Comparison of ENCODE assay signal across 8 cellular contexts in the genomic region with DNA sequence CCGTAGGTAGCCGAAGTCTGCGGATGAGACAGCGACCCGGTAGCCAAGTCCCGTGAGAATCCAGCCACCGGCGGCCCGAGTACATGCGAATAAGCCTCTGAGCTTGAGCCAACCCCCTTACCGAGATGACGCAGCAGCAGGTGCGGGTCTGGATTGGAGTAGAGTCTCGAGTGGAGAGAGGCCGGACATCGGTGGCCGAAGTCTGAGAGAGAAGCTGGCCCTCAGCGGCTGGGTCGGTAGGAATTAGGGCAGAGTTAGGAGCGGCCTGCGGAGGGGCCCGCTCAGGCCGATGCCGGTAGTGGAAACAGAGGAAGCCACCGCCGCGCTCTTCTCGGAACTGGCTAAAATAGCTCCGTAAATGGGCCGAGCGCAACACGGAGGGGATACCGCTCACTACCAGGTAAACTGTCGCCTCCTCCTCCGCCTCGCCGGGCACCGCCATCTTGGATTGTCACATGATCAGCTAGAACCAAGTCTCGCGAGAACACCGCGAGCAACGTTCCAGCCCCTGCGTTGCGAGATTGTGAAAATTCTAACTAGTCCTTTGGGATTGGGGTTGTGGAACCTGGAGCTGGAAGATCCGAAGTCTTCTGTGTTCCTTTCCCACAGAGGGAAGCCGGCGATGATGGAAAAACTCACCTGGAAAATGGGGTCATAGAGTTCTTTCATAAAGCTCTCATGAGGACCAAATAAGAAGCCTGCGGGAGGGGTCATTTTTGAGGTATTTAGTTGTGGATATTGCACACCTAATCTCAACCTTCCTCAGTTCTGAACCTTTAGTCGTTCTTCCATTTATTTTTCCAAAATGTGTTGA. TPM values are rescaled to one million over a fixed set of nuclear protein-coding genes. Genes with fewer than 3 reads are reported as not detected.
A peak's percentile ranks its signal among the peaks of the same experiment; 100 is the strongest.
DNase-seq lines count a peak whose midpoint lies in the region; ATAC-seq, FAIRE-seq and TF ChIP-seq lines count a peak whose summit lies in the region.

TSS of gene GPATCH3 (minus strand) at position 467 of the 814 bp plus-strand sequence. CDS start at position 442, 25 bp downstream.

- TF ChIP-seq CTCF in NB4 (IDR thresholded peaks at IDR 0.05; ENCODE audit: low read depth, low read length) = no peak

- peak; percentile 93 for ATAC-seq in SK-N-SH treated with all-trans-retinoic acid at 6 μM for 48 hours

- no peaks in the 10 kb centered on the region for H3K9me3 ChIP-seq in neuronal stem cell (replicated peaks in 1 of 2; ENCODE audit: control insufficient read depth in 2 of 2, insufficient read depth in 1 of 2, low read depth in 1 of 2, low read length in 2 of 2)

- peak within 1 kb of the TSS; percentile 80 for H3K4me3 ChIP-seq in NB4 (ENCODE audit: low read depth, low read length)
- peak within 1 kb of the TSS; percentile 86 to 92 for H3K4me3 ChIP-seq in neuronal stem cell (ENCODE audit: low read length in 2 of 2)

- H3K27ac Mint-ChIP-seq in activated naive CD4-positive, alpha-beta T cell treated with anti-CD3 and anti-CD28 coated beads, Interleukin-2, amount 50 U/mL, for 24 hours = peak within 1 kb of the TSS; percentile 99

- no peak within 1 kb of the TSS for H3K14ac ChIP-seq in neuronal stem cell (ENCODE audit: low read length)

- no peaks in the 10 kb centered on the region for H3K27me3 ChIP-seq in neuronal stem cell (ENCODE audit: control insufficient read depth in 3 of 3, insufficient read depth in 3 of 3, low read depth in 1 of 3, low read length in 3 of 3)

- H2BK5ac ChIP-seq in neuronal stem cell (ENCODE audit: low read length) = no peak within 1 kb of the TSS

- FAIRE-seq in H54 (lab: Jason Lieb, UNC) = peak; percentile 69

- H3K79me1 ChIP-seq in neuronal stem cell (ENCODE audit: low read depth, low read length) = peaks cover 4% of the 10 kb centered on the region

- no peak within 1 kb of the TSS for H4K91ac ChIP-seq in neuronal stem cell (ENCODE audit: low read depth, low read length, poor library complexity)

- peak within 1 kb of the TSS; percentile 84 for H2AFZ ChIP-seq in neuronal stem cell (ENCODE audit: low read length)

- H3K27me3 Mint-ChIP-seq in activated naive CD4-positive, alpha-beta T cell treated with anti-CD3 and anti-CD28 coated beads, Interleukin-2, amount 50 U/mL, for 24 hours = no peaks in the 10 kb centered on the region

- H3K36me3 Mint-ChIP-seq in activated naive CD4-positive, alpha-beta T cell treated with anti-CD3 and anti-CD28 coated beads, Interleukin-2, amount 50 U/mL, for 24 hours = peaks cover 5% of the 10 kb centered on the region

- H3K18ac ChIP-seq in neuronal stem cell (ENCODE audit: low read length) = no peak within 1 kb of the TSS

- H3K23ac ChIP-seq in neuronal stem cell (ENCODE audit: low read depth, low read length, poor library complexity) = peak within 1 kb of the TSS; percentile 43

- H2BK12ac ChIP-seq in neuronal stem cell (ENCODE audit: low read length) = no peak within 1 kb of the TSS

- DNase-seq in DMS153 (lab: John Stamatoyannopoulos, UW) (peak; percentile 94), H54 (ENCODE audit: insufficient read length, low spot score) (peak; percentile 56), NB4 (ENCODE audit: low read depth) (peak; percentile 92), germinal center (ENCODE audit: low spot score) (peak; percentile 88), neuronal stem cell (ENCODE audit: low spot score) (peak; percentile 90), stromal cell of bone marrow (ENCODE audit: low read depth) (peak; percentile 87)

- H3K9ac ChIP-seq in neuronal stem cell (ENCODE audit: low read depth, low read length, poor library complexity) = peak within 1 kb of the TSS; percentile 85

- H3K9me3 Mint-ChIP-seq in activated naive CD4-positive, alpha-beta T cell treated with anti-CD3 and anti-CD28 coated beads, Interleukin-2, amount 50 U/mL, for 24 hours = no peaks in the 10 kb centered on the region

- no peak within 1 kb of the TSS for H2AK5ac ChIP-seq in neuronal stem cell (ENCODE audit: low read depth, low read length)

- H3K4ac ChIP-seq in neuronal stem cell (ENCODE audit: low read length) = no peak within 1 kb of the TSS

- H4K8ac ChIP-seq in neuronal stem cell (ENCODE audit: low read depth, low read length) = peak within 1 kb of the TSS; percentile 83

- H3K36me3 ChIP-seq in neuronal stem cell (replicated peaks in 1 of 2; ENCODE audit: control insufficient read depth in 2 of 2, insufficient read depth in 2 of 2, low read length in 2 of 2) = peaks cover 2 to 25% of the 10 kb centered on the region in 2 donors

- no peak within 1 kb of the TSS for H3K27ac ChIP-seq in neuronal stem cell (replicated peaks; ENCODE audit: low read length)

- H3K4me2 ChIP-seq in neuronal stem cell (ENCODE audit: insufficient read depth, low read length, poor library complexity, severe bottlenecking) = peak within 1 kb of the TSS; percentile 62

- no peak within 1 kb of the TSS for H2BK120ac ChIP-seq in neuronal stem cell (ENCODE audit: low read depth, low read length)

- H3K4me1 ChIP-seq in neuronal stem cell (ENCODE audit: control insufficient read depth in 2 of 2, insufficient read depth in 1 of 2, low read depth in 1 of 2, low read length in 2 of 2) = peaks cover 0 to 3% of the 10 kb centered on the region in 2 donors

- H2BK15ac ChIP-seq in neuronal stem cell (ENCODE audit: low read length) = no peak within 1 kb of the TSS

- peak within 1 kb of the TSS; percentile 97 for H3K4me3 Mint-ChIP-seq in activated naive CD4-positive, alpha-beta T cell treated with anti-CD3 and anti-CD28 coated beads, Interleukin-2, amount 50 U/mL, for 24 hours

- WGBS in neuronal stem cell (ENCODE audit: extremely low coverage in 2 of 2, insufficient read length in 2 of 2, insufficient replicate concordance in 1 of 2), 2 donors = no CpG with 5 or more reads among the region's 50 CpGs

- peaks cover 37% of the 10 kb centered on the region for H3K4me1 Mint-ChIP-seq in activated naive CD4-positive, alpha-beta T cell treated with anti-CD3 and anti-CD28 coated beads, Interleukin-2, amount 50 U/mL, for 24 hours

- TF ChIP-seq POLR2A in H54 (IDR thresholded peaks at IDR 0.05; ENCODE audit: low read depth, low read length) (peak; percentile 75), NB4 (IDR thresholded peaks at IDR 0.05; ENCODE audit: extremely low read depth, insufficient read length) (peak; percentile 75)

TF ChIP-seq in SK-N-SH treated with all-trans-retinoic acid at 6 μM for 48 hours, 23 proteins besides CTCF, POLR2A, EP300 and RAD21:
- TF ChIP-seq ZFP3 (CRISPR knock-in tag; IDR thresholded peaks at IDR 0.05) = 0 out of 2 replicates have a peak, but pooled peaks have one; percentile 50
- no peak for TF ChIP-seq PPARA (CRISPR knock-in tag; IDR thresholded peaks at IDR 0.05; ENCODE audit: borderline replicate concordance)
TF ChIP-seq in SK-N-SH treated with all-trans-retinoic acid at 6 μM for 48 hours: peak in this region for 1.

RNA-seq across cellular contexts. Expression of gene GPATCH3, which starts in this region (rescaled TPM):
- 7.7 TPM for polyA plus RNA-seq in neuronal stem cell (2013, experiment 1 of 2)
- polyA plus RNA-seq in neuronal stem cell (2013, experiment 2 of 2) = 8.2 TPM
